In genomic region chr16:49696414-49697101, GRCh38 we compare ENCODE assay signal across 23 cellular contexts.
DNase-seq lines count a peak whose midpoint lies in the region; ATAC-seq and TF ChIP-seq lines count a peak whose summit lies in the region.
"Had no signal": no experiment of that assay in that cellular context is flagged by ENCODE, and none has a peak within 500 bp of the region (broad histone marks: within the 10 kb centered on the region; RNA-seq: fewer than 3 reads in every experiment).

No MANE protein-coding gene starts in this region.

- H3K18ac ChIP-seq in mesendoderm (ENCODE audit: low read length): peak overlapping the region; percentile 98

- TF ChIP-seq CTCF in BE2C (IDR thresholded peaks at IDR 0.05; ENCODE audit: low read depth, low read length) (no peak), uterus (IDR thresholded peaks at IDR 0.05) (no peak)

- H3K9ac ChIP-seq in mesendoderm (ENCODE audit: low read length): peak overlapping the region; percentile 44

- POLR2A ChIA-PET in HEK293T (lab: Yijun Ruan, JAX): no interaction called here

- peaks cover 46% of the 10 kb centered on the region for H3K4me1 ChIP-seq in BE2C
- H3K4me1 ChIP-seq in mesendoderm (ENCODE audit: control insufficient read depth, low read depth, low read length): peaks cover 40% of the 10 kb centered on the region
- H3K4me1 ChIP-seq in uterus: peaks cover 5 to 16% of the 10 kb centered on the region in 2 donors
- H3K4me1 ChIP-seq: breast epithelium had no signal

- intact Hi-C loops in uterus (cut with DNase I; ENCODE audit: low total_unique reads) (no loop called here), left cardiac atrium (cut with DNase I) (no loop called here)

- CTCF ChIA-PET in HEK293T (lab: Yijun Ruan, JAX): no interaction called here

- H2BK120ac ChIP-seq in mesendoderm (ENCODE audit: low read depth, low read length): peak overlapping the region; percentile 84

- no peak for TF ChIP-seq POLR2A in uterus (IDR thresholded peaks at IDR 0.05)

- peak overlapping the region; percentile 1 for H2AK5ac ChIP-seq in mesendoderm (ENCODE audit: low read length)

- H3K4me2 ChIP-seq in mesendoderm (ENCODE audit: low read length): no peak overlapping the region

- no peaks in the 10 kb centered on the region for H3K27me3 ChIP-seq in BE2C
- no peaks in the 10 kb centered on the region for H3K27me3 ChIP-seq in mesendoderm (ENCODE audit: insufficient read depth, low read length, poor library complexity)
- H3K27me3 ChIP-seq in uterus: no peaks in the 10 kb centered on the region
- H3K27me3 ChIP-seq: breast epithelium, right atrium auricular region, SJSA1 had no signal

- H3K27ac ChIP-seq in mesendoderm (ENCODE audit: low read depth, low read length) (peak overlapping the region; percentile 98), uterus (no peak overlapping the region)
- H3K27ac ChIP-seq: breast epithelium, neutrophil, right atrium auricular region, SJSA1, transverse colon had no signal

- peak overlapping the region; percentile 16 for H4K5ac ChIP-seq in mesendoderm (ENCODE audit: low read length)

- WGBS in mesendoderm (ENCODE audit: extremely low coverage, insufficient coverage, low lambda C conversion rate): no CpG with 5 or more reads among the region's 14 CpGs

- H3K9me3 ChIP-seq in BE2C (no peaks in the 10 kb centered on the region), uterus (no peaks in the 10 kb centered on the region)
- H3K9me3 ChIP-seq: breast epithelium, neutrophil, right atrium auricular region, SJSA1, transverse colon had no signal

- H3K36me3 ChIP-seq in BE2C: no peaks in the 10 kb centered on the region; the same call in 1 of the 2 replicates
- no peaks in the 10 kb centered on the region for H3K36me3 ChIP-seq in mesendoderm (ENCODE audit: control insufficient read depth, insufficient read depth, low read length)
- no peaks in the 10 kb centered on the region for H3K36me3 ChIP-seq in uterus
- H3K36me3 ChIP-seq: breast epithelium, neutrophil, right atrium auricular region, SJSA1, transverse colon had no signal

- H3K79me2 ChIP-seq in mesendoderm (ENCODE audit: control insufficient read depth, insufficient read depth, low read length): no peaks in the 10 kb centered on the region

- peak overlapping the region; percentile 78 for H3K4ac ChIP-seq in mesendoderm (ENCODE audit: low read depth, low read length)

- H2BK5ac ChIP-seq in mesendoderm (ENCODE audit: low read length): peak overlapping the region; percentile 10

- H3K56ac ChIP-seq in mesendoderm (ENCODE audit: low read length): peak overlapping the region; percentile 85

- DNase-seq in BE2C (peak; percentile 47), HEK293T (ENCODE audit: extremely low spot score) (no peak), ecto neural progenitor cell (ENCODE audit: low spot score) (peak; percentile 91), mesendoderm (peak; percentile 97), uterus (no peak), left cardiac atrium (no peak), SIG-M5 (lab: John Stamatoyannopoulos, UW) (no peak)
- DNase-seq: activated naive CD8-positive, alpha-beta T cell treated with anti-CD3 and anti-CD28 coated beads, Interleukin-2, amount 10 ng/mL, durations not matched to agents 7 days and 5 days; effector CD4-positive, alpha-beta T cell; head of caudate nucleus; HFFc6; Karpas-422; NCI-H1092; NCI-H2171; NCI-H774; T-helper 9 cell; transverse colon had no signal

- H4K8ac ChIP-seq in mesendoderm (ENCODE audit: low read depth, low read length): no peak overlapping the region

- H3K4me3 ChIP-seq in BE2C (ENCODE audit: low read depth, low read length): no peak overlapping the region
- no peak overlapping the region for H3K4me3 ChIP-seq in mesendoderm (ENCODE audit: low read length)
- H3K4me3 ChIP-seq in uterus: no peak overlapping the region
- H3K4me3 ChIP-seq: breast epithelium, right atrium auricular region, SJSA1, transverse colon had no signal

- peak overlapping the region; percentile 82 for H3K23ac ChIP-seq in mesendoderm (ENCODE audit: low read length)

- H2BK15ac ChIP-seq in mesendoderm (replicated peaks; ENCODE audit: low read depth): no peak overlapping the region

- H3K79me1 ChIP-seq in mesendoderm (ENCODE audit: low read length): peaks cover 3% of the 10 kb centered on the region

- ATAC-seq in HG03159 (IDR thresholded peaks at IDR 0.05; ENCODE audit: unreplicated experiment) (no peak), left cardiac atrium (no peak)
- ATAC-seq: stimulated activated memory B cell treated with anti-CD40 and anti-IgM and Interleukin-4, amounts not matched to agents 10 μg/mL and 1 μg/mL and 100 μg/mL, for 72 hours had no signal

TF ChIP-seq in HEK293T, 16 proteins besides CTCF, POLR2A, EP300 and RAD21:
- TF ChIP-seq LEF1 (IDR thresholded peaks at IDR 0.05; ENCODE audit: borderline replicate concordance): 0 out of 2 replicates have a peak, but pooled peaks have one; percentile 42
- no peak for TF ChIP-seq BHLHE40 (IDR thresholded peaks at IDR 0.05; ENCODE audit: borderline replicate concordance)
- no peak for TF ChIP-seq FOXK2 (IDR thresholded peaks at IDR 0.05)

Comparison
In these comparisons a context has a peak if more than half of its experiments do, and no peak if none do; other contexts are left out.
1. DNase-seq: peak in BE2C (single experiment), ecto neural progenitor cell (single experiment) and mesendoderm (single experiment); none in HEK293T (single experiment), uterus (0 of 2), left cardiac atrium (single experiment) and SIG-M5 (single experiment).